In the genomic region with DNA sequence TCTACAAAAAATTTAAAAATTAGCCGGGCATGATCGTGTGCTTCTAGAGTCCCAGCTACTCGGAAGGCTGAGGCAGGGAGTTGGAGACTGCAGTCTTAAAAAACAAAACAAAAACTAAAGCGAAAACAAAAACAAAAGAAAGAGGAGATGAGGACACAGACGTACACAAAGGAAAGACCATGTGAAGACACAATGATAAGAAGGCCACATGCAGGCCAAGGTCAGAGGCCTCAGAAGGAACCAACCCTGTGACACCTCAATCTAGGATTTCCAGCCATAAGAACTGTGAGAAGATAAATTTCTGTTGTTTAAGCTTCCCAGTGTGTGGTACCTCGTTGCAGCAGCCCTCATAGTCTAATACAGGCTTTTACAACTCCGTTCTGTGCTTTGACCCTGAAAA, we compare ENCODE assay signal across 20 cellular contexts.
"Had no signal": no experiment of that assay in that cellular context is flagged by ENCODE, and none has a peak within 500 bp of the region (broad histone marks: within the 10 kb centered on the region; RNA-seq: fewer than 3 reads in every experiment).

No MANE protein-coding gene starts in this region.

- H3K27ac ChIP-seq: colonic mucosa, dorsolateral prefrontal cortex, left ventricle myocardium inferior, lower lobe of right lung, neural progenitor cell, ovary, right atrium auricular region, skin epidermis had no signal

- H3K9me3 ChIP-seq: colonic mucosa, left ventricle myocardium inferior, lower lobe of right lung, ovary, sigmoid colon, uterus had no signal

- H3K27ac Mint-ChIP-seq: memory B cell; natural killer cell treated with Interleukin-12 subunit alpha and Interleukin-12 subunit beta and Interleukin-15 and Interleukin-18, amount 100 ng/mL, for 72 hours; neural progenitor cell; type B pancreatic cell had no signal

- H3K4me1 Mint-ChIP-seq: memory B cell had no signal

- FAIRE-seq: endometrium, frontal cortex, kidney had no signal

- H3K4me3 Mint-ChIP-seq: memory B cell; natural killer cell treated with Interleukin-12 subunit alpha and Interleukin-12 subunit beta and Interleukin-15 and Interleukin-18, amount 100 ng/mL, for 72 hours; neural progenitor cell; type B pancreatic cell had no signal

- H3K36me3 Mint-ChIP-seq: memory B cell; natural killer cell treated with Interleukin-12 subunit alpha and Interleukin-12 subunit beta and Interleukin-15 and Interleukin-18, amount 100 ng/mL, for 72 hours; neural progenitor cell; type B pancreatic cell had no signal

- H3K27me3 ChIP-seq: colonic mucosa, neural progenitor cell, ovary, right atrium auricular region, sigmoid colon, uterus had no signal

- H3K4me1 ChIP-seq: colonic mucosa, left ventricle myocardium inferior, lower lobe of right lung, right atrium auricular region, uterus had no signal

- H3K36me3 ChIP-seq: colonic mucosa, left ventricle myocardium inferior, lower lobe of right lung, neural progenitor cell, ovary, right atrium auricular region, sigmoid colon, uterus had no signal

- H3K9ac ChIP-seq: neural progenitor cell had no signal

- H3K27me3 Mint-ChIP-seq: type B pancreatic cell had no signal

- H3K4me2 ChIP-seq: neural progenitor cell had no signal

- H3K4me3 ChIP-seq: colonic mucosa, dorsolateral prefrontal cortex, left ventricle myocardium inferior, lower lobe of right lung, neural progenitor cell, ovary, right atrium auricular region, sigmoid colon, skin epidermis, uterus had no signal

- DNase-seq: effector CD8-positive, alpha-beta T cell; kidney; left ventricle myocardium inferior; lower lobe of right lung; midbrain; stimulated activated CD4-positive, alpha-beta T cell treated with anti-CD3 and anti-CD28 coated beads, Interleukin-12 subunit alpha, Interleukin-12 subunit beta, amount 100 ng/mL, for 4 hours; stimulated activated naive CD4-positive, alpha-beta T cell had no signal
